ENCODE assay signal across 8 cellular contexts in genomic region chr1:83905315-83905907, GRCh38.
DNase-seq lines count a peak whose midpoint lies in the region; ATAC-seq and TF ChIP-seq lines count a peak whose summit lies in the region.
"Had no signal": no experiment of that assay in that cellular context is flagged by ENCODE, and none has a peak within 500 bp of the region (broad histone marks: within the 10 kb centered on the region; RNA-seq: fewer than 3 reads in every experiment).

No MANE protein-coding gene starts in this region.

- ATAC-seq in DND-41 (ENCODE audit: insufficient read depth, low read depth) (peak; percentile 76), HG03354 (IDR thresholded peaks at IDR 0.05; ENCODE audit: poor library complexity, severe bottlenecking, unreplicated experiment) (peak; percentile 51), HG02840 (IDR thresholded peaks at IDR 0.05; ENCODE audit: low FRiP score, unreplicated experiment) (no peak)
- no peak for ATAC-seq in activated CD8-positive, alpha-beta memory T cell treated with anti-CD3 and anti-CD28 coated beads, Interleukin-2, amount 10 ng/mL, durations not matched to agents 7 days and 5 days

- H3K4me1 ChIP-seq in DND-41 (ENCODE audit: insufficient read depth, low read length): no peaks in the 10 kb centered on the region

- peak; percentile 10 for DNase-seq in DND-41
- DNase-seq in SW480 (ENCODE audit: low spot score): peak; percentile 21
- peak; percentile 6 for DNase-seq in germinal center (ENCODE audit: low spot score)
- no peak for DNase-seq in AG20443 (ENCODE audit: low spot score)
- no peak for DNase-seq in activated CD8-positive, alpha-beta memory T cell treated with anti-CD3 and anti-CD28 coated beads, Interleukin-2, amount 10 ng/mL, durations not matched to agents 7 days and 5 days

- H3K36me3 ChIP-seq in DND-41 (ENCODE audit: insufficient read depth, low read length): no peaks in the 10 kb centered on the region
- H3K36me3 ChIP-seq: SJSA1 had no signal

- no peaks in the 10 kb centered on the region for H4K20me1 ChIP-seq in DND-41 (ENCODE audit: insufficient read depth, low read length)

- peaks cover 19% of the 10 kb centered on the region for H3K27me3 Mint-ChIP-seq in activated CD8-positive, alpha-beta memory T cell treated with anti-CD3 and anti-CD28 coated beads, Interleukin-2, amount 10 ng/mL, durations not matched to agents 7 days and 5 days

- H3K27me3 ChIP-seq in DND-41 (ENCODE audit: insufficient read depth, low read length, poor library complexity): peaks cover 7% of the 10 kb centered on the region
- H3K27me3 ChIP-seq: SJSA1 had no signal

- no peaks in the 10 kb centered on the region for H3K36me3 Mint-ChIP-seq in activated CD8-positive, alpha-beta memory T cell treated with anti-CD3 and anti-CD28 coated beads, Interleukin-2, amount 10 ng/mL, durations not matched to agents 7 days and 5 days

- TF ChIP-seq CTCF in DND-41 (IDR thresholded peaks at IDR 0.05; ENCODE audit: borderline replicate concordance, extremely low read depth, low read length, poor library complexity, severe bottlenecking): peak; percentile 61

- H3K27ac Mint-ChIP-seq in activated CD8-positive, alpha-beta memory T cell treated with anti-CD3 and anti-CD28 coated beads, Interleukin-2, amount 10 ng/mL, durations not matched to agents 7 days and 5 days: no peak overlapping the region

- no peak overlapping the region for H2AFZ ChIP-seq in DND-41 (ENCODE audit: low read depth, low read length)

- no peaks in the 10 kb centered on the region for H3K9me3 Mint-ChIP-seq in activated CD8-positive, alpha-beta memory T cell treated with anti-CD3 and anti-CD28 coated beads, Interleukin-2, amount 10 ng/mL, durations not matched to agents 7 days and 5 days (ENCODE audit: low read depth)

- peaks cover 2% of the 10 kb centered on the region for H3K4me1 Mint-ChIP-seq in activated CD8-positive, alpha-beta memory T cell treated with anti-CD3 and anti-CD28 coated beads, Interleukin-2, amount 10 ng/mL, durations not matched to agents 7 days and 5 days

- no peaks in the 10 kb centered on the region for H3K9me3 ChIP-seq in DND-41 (ENCODE audit: insufficient read depth, low read length, severe bottlenecking)
- H3K9me3 ChIP-seq: SJSA1 had no signal

- H3K9ac ChIP-seq in DND-41 (ENCODE audit: low read depth, low read length): no peak overlapping the region

- no peak overlapping the region for H3K4me2 ChIP-seq in DND-41 (ENCODE audit: insufficient read depth, low read length)

- H3K27ac ChIP-seq in DND-41 (ENCODE audit: low read length): no peak overlapping the region
- H3K27ac ChIP-seq: SJSA1 had no signal

- no peaks in the 10 kb centered on the region for H3K79me2 ChIP-seq in DND-41 (ENCODE audit: insufficient read depth, low read length)

- CTCF ChIA-PET in activated CD8-positive, alpha-beta memory T cell treated with anti-CD3 and anti-CD28 coated beads, Interleukin-2, amount 10 ng/mL, durations not matched to agents 7 days and 5 days (lab: Charles Lee): interaction anchor here (0.7 to 2.0 kb wide), 4 partner anchors 12 to 530 kb away, joined by 3 to 5 read pairs (median 4); no protein-coding TSS in a partner anchor

- no peak overlapping the region for H3K4me3 ChIP-seq in DND-41 (ENCODE audit: low read depth in 1 of 2, low read length in 2 of 2)
- H3K4me3 ChIP-seq: SJSA1 had no signal

- H3K4me3 Mint-ChIP-seq in activated CD8-positive, alpha-beta memory T cell treated with anti-CD3 and anti-CD28 coated beads, Interleukin-2, amount 10 ng/mL, durations not matched to agents 7 days and 5 days: no peak overlapping the region

Comparison
In these comparisons a context has a peak if more than half of its experiments do, and no peak if none do; other contexts are left out.
1. ATAC-seq: peak in DND-41 (single experiment) and HG03354 (single experiment); none in HG02840 (single experiment) and activated CD8-positive, alpha-beta memory T cell treated with anti-CD3 and anti-CD28 coated beads, Interleukin-2, amount 10 ng/mL, durations not matched to agents 7 days and 5 days (single experiment).
2. DNase-seq: peak in DND-41 (single experiment), SW480 (single experiment) and germinal center (single experiment); none in AG20443 (single experiment) and activated CD8-positive, alpha-beta memory T cell treated with anti-CD3 and anti-CD28 coated beads, Interleukin-2, amount 10 ng/mL, durations not matched to agents 7 days and 5 days (single experiment).